Comparison of ENCODE assay signal across 8 cellular contexts in the genomic region with DNA sequence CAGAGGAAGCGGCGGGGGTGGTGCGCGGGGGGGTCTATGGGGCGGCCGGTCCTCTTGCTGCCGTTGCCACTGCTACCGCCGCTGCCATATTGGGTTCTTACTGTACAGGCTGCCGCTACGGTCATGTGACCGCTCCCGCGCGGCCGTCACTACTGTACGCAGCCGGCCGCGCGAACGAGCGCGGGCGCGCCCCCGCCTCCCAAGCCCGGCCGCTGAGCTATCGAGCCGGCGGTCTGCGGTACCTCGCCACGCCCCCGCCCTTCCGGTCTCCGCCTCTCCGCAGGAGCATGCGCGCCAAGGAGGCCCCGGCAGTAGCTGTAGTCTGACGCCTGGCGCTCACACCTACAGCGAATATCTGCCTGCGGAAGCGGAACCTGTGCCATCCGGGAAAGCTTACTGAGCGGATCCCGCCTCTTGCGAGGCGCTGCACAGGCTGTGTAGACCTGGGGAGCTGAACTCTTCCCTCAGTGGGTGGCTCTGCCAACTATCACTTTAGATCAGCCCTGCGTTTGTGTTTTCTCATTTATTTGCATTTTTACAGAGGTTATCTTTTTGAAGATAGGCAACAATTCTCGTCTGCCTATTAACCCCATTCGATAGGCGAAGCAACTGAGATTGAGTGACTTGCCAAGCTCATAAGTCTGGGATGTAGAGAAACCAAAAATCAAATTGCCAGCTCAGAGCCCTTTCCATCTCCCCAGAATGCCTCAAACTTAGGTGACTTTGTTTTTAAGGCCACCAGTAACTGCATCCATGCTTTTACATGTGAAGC. TPM values are rescaled to one million over a fixed set of nuclear protein-coding genes. Genes with fewer than 3 reads are reported as not detected.
A peak's percentile ranks its signal among the peaks of the same experiment; 100 is the strongest.
DNase-seq lines count a peak whose midpoint lies in the region; ATAC-seq, FAIRE-seq and TF ChIP-seq lines count a peak whose summit lies in the region.

A gene (minus strand): TSS at position 127 of the 772 bp plus-strand sequence. CDS start 265 bp downstream, outside the sequence.

- H3K27me3 ChIP-seq in OCI-LY3 (ENCODE audit: low read depth, low read length) (no peaks in the 10 kb centered on the region), endothelial cell of umbilical vein (ENCODE audit: control insufficient read depth in 2 of 2, insufficient read depth in 2 of 2, low read length in 2 of 2) (peaks cover 0 to 5% of the 10 kb centered on the region in 2 experiments)

- H3K9ac ChIP-seq in OCI-LY3 (ENCODE audit: low read length) = peak within 1 kb of the TSS; percentile 94
- H3K9ac ChIP-seq in endothelial cell of umbilical vein (replicated peaks; ENCODE audit: extremely low read depth, insufficient read depth, low read length) = peak within 1 kb of the TSS; percentile 79

- H3K4me1 ChIP-seq in OCI-LY3 (ENCODE audit: low read length) = peaks cover 14% of the 10 kb centered on the region
- peaks cover 16% of the 10 kb centered on the region for H3K4me1 ChIP-seq in endothelial cell of umbilical vein (ENCODE audit: control insufficient read depth, extremely low read depth, insufficient read depth, low read length)

- dilution Hi-C loops in endothelial cell of umbilical vein (cut with MboI; ENCODE audit: extremely low pct_ligation_motif_present, low sequenced_read_pairs) = no loop called here

- FAIRE-seq in endothelial cell of umbilical vein (lab: Jason Lieb, UNC) = peak; percentile 92

- H3K79me2 ChIP-seq in OCI-LY3 (ENCODE audit: low read length) (peaks cover 46% of the 10 kb centered on the region), endothelial cell of umbilical vein (ENCODE audit: control insufficient read depth, insufficient read depth, low read length) (peaks cover 45% of the 10 kb centered on the region)

- H3K27ac ChIP-seq in OCI-LY3 (ENCODE audit: low read length) (peak within 1 kb of the TSS; percentile 72), endothelial cell of umbilical vein (ENCODE audit: insufficient read depth, low read depth, low read length) (peak within 1 kb of the TSS; percentile 67)

- TF ChIP-seq CTCF in OCI-LY3 (IDR thresholded peaks at IDR 0.05; ENCODE audit: low read depth, low read length) (no peak), endothelial cell of umbilical vein (IDR thresholded peaks at IDR 0.05; ENCODE audit: extremely low read depth in 1 of 2, insufficient read depth in 1 of 2, low read depth in 1 of 2, low read length in 2 of 2) (no peak)

- H3K9me3 ChIP-seq in OCI-LY3 (ENCODE audit: insufficient read depth, low read length) (no peaks in the 10 kb centered on the region), endothelial cell of umbilical vein (replicated peaks; ENCODE audit: control insufficient read depth, insufficient read depth, low read length) (no peaks in the 10 kb centered on the region)

- intact Hi-C loops in endothelial cell of umbilical vein (cut with micrococcal nuclease) = loop anchor here (2.0 to 10.0 kb wide), 3 partner anchors 56 to 206 kb away; a partner anchor contains a TSS

- H3K36me3 ChIP-seq in OCI-LY3 (replicated peaks; ENCODE audit: low read depth, low read length) (peaks cover 2% of the 10 kb centered on the region), endothelial cell of umbilical vein (ENCODE audit: control insufficient read depth in 2 of 2, extremely low read depth in 1 of 2, insufficient read depth in 2 of 2, low read length in 2 of 2) (peaks cover 0 to 1% of the 10 kb centered on the region in 2 experiments)

- H3K4me3 ChIP-seq in OCI-LY3 (ENCODE audit: low read length) (peak within 1 kb of the TSS; percentile 94), endothelial cell of umbilical vein (replicated peaks in 1 of 3; ENCODE audit: insufficient read depth in 1 of 3, low read depth in 1 of 3, low read length in 3 of 3) (peak within 1 kb of the TSS; percentile 54 to 84 (median 77))

- H3K4me2 ChIP-seq in OCI-LY3 (ENCODE audit: low read length) (peak within 1 kb of the TSS; percentile 95), endothelial cell of umbilical vein (ENCODE audit: insufficient read depth, low read length) (peak within 1 kb of the TSS; percentile 95)

- CTCF ChIA-PET in endothelial cell of umbilical vein (lab: Charles Lee) = interaction anchor here (0.8 to 1.2 kb wide), 6 partner anchors 12 to 71 kb away, joined by 3 to 12 read pairs (median 6); no protein-coding TSS in a partner anchor

- POLR2A ChIA-PET in endothelial cell of umbilical vein (lab: Charles Lee) = interaction anchor here (0.6 to 1.0 kb wide), 5 partner anchors 25 to 1389 kb away, joined by 3 to 4 read pairs (median 4); no protein-coding TSS in a partner anchor

- peak; percentile 91 for TF ChIP-seq POLR2A in endothelial cell of umbilical vein (IDR thresholded peaks at IDR 0.05; ENCODE audit: low read depth, low read length)

- BruUV-seq in endothelial cell of umbilical vein (replicated peaks; lab: Mats Ljungman, UMichigan) = TSS peak; percentile 56

- peak; percentile 97 for DNase-seq in D341Med (ENCODE audit: low spot score)
- DNase-seq in HuH-7 (ENCODE audit: low spot score) = peak; percentile 85
- peak; percentile 98 for DNase-seq in activated CD8-positive, alpha-beta memory T cell treated with anti-CD3 and anti-CD28 coated beads, Interleukin-2, amount 50 U/mL, for 48 hours
- DNase-seq in endothelial cell of umbilical vein (ENCODE audit: low read depth, low spot score) = peak; percentile 99
- DNase-seq in midbrain (lab: John Stamatoyannopoulos, UW) = peak; percentile 97
- peak; percentile 95 to 96 for DNase-seq in stimulated activated CD8-positive, alpha-beta memory T cell treated with anti-CD3 and anti-CD28 coated beads, Interleukin-2, amount 100 ng/mL, for 1 hour (ENCODE audit: low read depth in 2 of 2)

- peaks cover 11% of the 10 kb centered on the region for H4K20me1 ChIP-seq in OCI-LY3 (ENCODE audit: insufficient read depth, low read length)
- H4K20me1 ChIP-seq in endothelial cell of umbilical vein (replicated peaks; ENCODE audit: control insufficient read depth, extremely low read depth, insufficient read depth, low read length) = peaks cover 5% of the 10 kb centered on the region

- H2AFZ ChIP-seq in OCI-LY3 (ENCODE audit: low read depth, low read length) = peak within 1 kb of the TSS; percentile 90
- peak within 1 kb of the TSS; percentile 94 for H2AFZ ChIP-seq in endothelial cell of umbilical vein (ENCODE audit: low read depth, low read length)

- no peaks in the 10 kb centered on the region for H3K9me1 ChIP-seq in endothelial cell of umbilical vein (replicated peaks; ENCODE audit: control insufficient read depth, extremely low read depth, insufficient read depth, low read length)

- peak; percentile 88 for ATAC-seq in GM21515 (IDR thresholded peaks at IDR 0.05; ENCODE audit: unreplicated experiment)

TF ChIP-seq in endothelial cell of umbilical vein, 7 proteins besides CTCF, POLR2A, EP300 and RAD21:
- TF ChIP-seq MYC (IDR thresholded peaks at IDR 0.05; ENCODE audit: low read depth, low read length) (no peak), GATA2 (IDR thresholded peaks at IDR 0.05; ENCODE audit: insufficient read depth, insufficient read length, low read depth, low read length) (no peak), FOS (IDR thresholded peaks at IDR 0.05; ENCODE audit: borderline replicate concordance, insufficient read depth, low read length) (peak; percentile 12), JUN (IDR thresholded peaks at IDR 0.05; ENCODE audit: borderline replicate concordance, insufficient read depth, insufficient read length, low read depth) (no peak), EZH2 (IDR thresholded peaks at IDR 0.05; ENCODE audit: borderline replicate concordance, low read depth, low read length, severe bottlenecking) (no peak), POLR2AphosphoS5 (IDR thresholded peaks at IDR 0.05; ENCODE audit: insufficient read depth, low read depth, low read length) (peak; percentile 91)
- TF ChIP-seq, protein P1, sequence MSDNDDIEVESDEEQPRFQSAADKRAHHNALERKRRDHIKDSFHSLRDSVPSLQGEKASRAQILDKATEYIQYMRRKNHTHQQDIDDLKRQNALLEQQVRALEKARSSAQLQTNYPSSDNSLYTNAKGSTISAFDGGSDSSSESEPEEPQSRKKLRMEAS (IDR thresholded peaks at IDR 0.05; ENCODE audit: insufficient read depth, insufficient read length) = peak; percentile 84

RNA-seq across cellular contexts. Expression of the gene that starts here (rescaled TPM):
- total RNA-seq in endothelial cell of umbilical vein = 30.6 and 33.8 TPM in 2 replicates
- 5.2 and 6.1 TPM in 2 replicates for polyA plus RNA-seq in endothelial cell of umbilical vein
- 7.0 and 7.3 TPM in 2 replicates for polyA plus RNA-seq in endothelial cell of umbilical vein (2011; cell fraction: cytosol; rRNA removed)
- 15.2 and 16.0 TPM in 2 replicates for polyA plus RNA-seq in endothelial cell of umbilical vein (2011; cell fraction: nucleus; rRNA removed)
- polyA plus RNA-seq in endothelial cell of umbilical vein (2012) = 14.5 and 16.9 TPM in 2 replicates
- polyA minus RNA-seq in endothelial cell of umbilical vein = 18.7 and 20.8 TPM in 2 replicates
- polyA minus RNA-seq in endothelial cell of umbilical vein (2011; cell fraction: cytosol; rRNA and poly(A)+ RNA removed) = 14.2 TPM
- polyA minus RNA-seq in endothelial cell of umbilical vein (2011; cell fraction: nucleus; rRNA and poly(A)+ RNA removed) = 19.4 and 27.7 TPM in 2 replicates

Comparison
In these comparisons a context has a peak if more than half of its experiments do, and no peak if none do; other contexts are left out.
1. Peak in every context shown above with its lines: DNase-seq, ATAC-seq, H3K4me3 ChIP-seq and H3K27ac ChIP-seq.